In the genomic region with DNA sequence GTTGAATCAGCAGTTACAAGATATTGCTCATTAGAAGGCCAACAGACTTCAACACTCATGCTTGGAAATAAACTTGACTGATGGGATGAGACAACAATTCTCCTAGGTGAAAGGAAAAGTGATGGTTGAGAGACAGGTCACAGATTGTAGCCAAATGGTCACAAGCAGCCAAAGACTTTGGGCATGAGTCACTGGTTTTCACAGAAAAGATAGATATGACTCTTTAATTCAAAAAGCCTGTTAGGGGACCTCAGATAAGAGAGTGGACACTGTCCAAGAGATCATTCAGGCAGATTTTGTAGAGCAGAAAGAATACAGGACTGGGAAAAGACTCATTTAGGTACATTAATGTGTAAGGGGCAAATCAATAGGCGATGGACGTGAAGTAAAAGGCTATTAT, we compare ENCODE assay signal across 1 cellular context.
TF ChIP-seq lines count a peak whose summit lies in the region.

No MANE protein-coding gene starts in this region.

TF ChIP-seq in K562, 482 proteins besides CTCF, POLR2A, EP300 and RAD21 (continued from another document):
- TF ChIP-seq, protein P1, sequence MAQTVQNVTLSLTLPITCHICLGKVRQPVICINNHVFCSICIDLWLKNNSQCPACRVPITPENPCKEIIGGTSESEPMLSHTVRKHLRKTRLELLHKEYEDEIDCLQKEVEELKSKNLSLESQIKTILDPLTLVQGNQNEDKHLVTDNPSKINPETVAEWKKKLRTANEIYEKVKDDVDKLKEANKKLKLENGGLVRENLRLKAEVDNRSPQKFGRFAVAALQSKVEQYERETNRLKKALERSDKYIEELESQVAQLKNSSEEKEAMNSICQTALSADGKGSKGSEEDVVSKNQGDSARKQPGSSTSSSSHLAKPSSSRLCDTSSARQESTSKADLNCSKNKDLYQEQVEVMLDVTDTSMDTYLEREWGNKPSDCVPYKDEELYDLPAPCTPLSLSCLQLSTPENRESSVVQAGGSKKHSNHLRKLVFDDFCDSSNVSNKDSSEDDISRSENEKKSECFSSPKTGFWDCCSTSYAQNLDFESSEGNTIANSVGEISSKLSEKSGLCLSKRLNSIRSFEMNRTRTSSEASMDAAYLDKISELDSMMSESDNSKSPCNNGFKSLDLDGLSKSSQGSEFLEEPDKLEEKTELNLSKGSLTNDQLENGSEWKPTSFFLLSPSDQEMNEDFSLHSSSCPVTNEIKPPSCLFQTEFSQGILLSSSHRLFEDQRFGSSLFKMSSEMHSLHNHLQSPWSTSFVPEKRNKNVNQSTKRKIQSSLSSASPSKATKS (CRISPR knock-in tag; IDR thresholded peaks at IDR 0.05), result no peak
- TF ChIP-seq NUFIP1 (IDR thresholded peaks at IDR 0.05; ENCODE audit: partially characterized antibody) (no peak), POLR2AphosphoS5 (IDR thresholded peaks at IDR 0.05; ENCODE audit: control insufficient read depth, insufficient read depth, low read depth, low read length) (no peak), ARNT (IDR thresholded peaks at IDR 0.05) (no peak), DACH1 (IDR thresholded peaks at IDR 0.05; ENCODE audit: partially characterized antibody) (no peak), CCAR2 (IDR thresholded peaks at IDR 0.05; ENCODE audit: low read depth, low read length) (no peak), TBP (optimal IDR thresholded peaks at IDR 0.05; ENCODE audit: low read depth, low read length) (no peak), SNRNP70 (optimal IDR thresholded peaks at IDR 0.05; ENCODE audit: low read depth, low read length) (no peak), SOX6 (IDR thresholded peaks at IDR 0.05) (peak; percentile 71; the same call in 1 of the 2 replicates), SMAD3 (CRISPR knock-in tag; conservative IDR thresholded peaks at IDR 0.05) (no peak), ZNF445 (CRISPR knock-in tag; IDR thresholded peaks at IDR 0.05; ENCODE audit: low read depth) (no peak), ZNF184 (CRISPR knock-in tag; IDR thresholded peaks at IDR 0.05) (no peak), PTRF (tag; IDR thresholded peaks at IDR 0.05) (no peak), ZBTB1 (CRISPR knock-in tag; IDR thresholded peaks at IDR 0.05; ENCODE audit: borderline replicate concordance, low read depth) (no peak), ATF1 (CRISPR knock-in tag; IDR thresholded peaks at IDR 0.05) (no peak), ATF1 (tag; IDR thresholded peaks at IDR 0.05) (no peak), SRSF9 (IDR thresholded peaks at IDR 0.05; ENCODE audit: borderline replicate concordance, low read depth, low read length) (no peak), TCF3 (CRISPR knock-in tag; IDR thresholded peaks at IDR 0.05) (peak; percentile 54), HDAC6 (IDR thresholded peaks at IDR 0.05; ENCODE audit: low read depth, low read length) (no peak), XRCC3 (IDR thresholded peaks at IDR 0.05) (no peak), CBX1 (IDR thresholded peaks at IDR 0.05; ENCODE audit: low read depth) (no peak), ILF3 (IDR thresholded peaks at IDR 0.05; ENCODE audit: borderline replicate concordance) (no peak), MEF2D (tag; conservative IDR thresholded peaks at IDR 0.05; ENCODE audit: low read depth) (no peak), CBFA2T3 (IDR thresholded peaks at IDR 0.05) (peak; percentile 65), MTF1 (CRISPR knock-in tag; IDR thresholded peaks at IDR 0.05; ENCODE audit: borderline replicate concordance) (no peak), HOXB6 (CRISPR knock-in tag; IDR thresholded peaks at IDR 0.05; ENCODE audit: borderline replicate concordance) (no peak), ZNF263 (CRISPR knock-in tag; IDR thresholded peaks at IDR 0.05; ENCODE audit: borderline replicate concordance) (no peak), ATF7 (IDR thresholded peaks at IDR 0.05) (0 out of 2 replicates have a peak, but pooled peaks have one; percentile 14), MTA2 (IDR thresholded peaks at IDR 0.05; ENCODE audit: low read depth) (0 out of 2 replicates have a peak, but pooled peaks have one; percentile 9), ZNF282 (CRISPR knock-in tag; IDR thresholded peaks at IDR 0.05) (no peak), HLTF (IDR thresholded peaks at IDR 0.05) (no peak), CBX3 (IDR thresholded peaks at IDR 0.05; ENCODE audit: borderline replicate concordance in 1 of 2, low read length in 2 of 2) (no peak), CCNT2 (IDR thresholded peaks at IDR 0.05; ENCODE audit: borderline replicate concordance, extremely low read depth, insufficient read length, low read depth, low read length) (peak; percentile 15), ZKSCAN8 (CRISPR knock-in tag; IDR thresholded peaks at IDR 0.05) (no peak), TCF7L2 (IDR thresholded peaks at IDR 0.05; ENCODE audit: low read depth, low read length) (no peak), CTBP1 (IDR thresholded peaks at IDR 0.05; ENCODE audit: borderline replicate concordance) (peak; percentile 77; the same call in 1 of the 2 replicates), NFE2 (IDR thresholded peaks at IDR 0.05; ENCODE audit: low read depth) (peak; percentile 32; the same call in 1 of the 2 replicates), CHD2 (IDR thresholded peaks at IDR 0.05; ENCODE audit: low read depth, low read length) (no peak), OTX1 (CRISPR knock-in tag; IDR thresholded peaks at IDR 0.05) (no peak), SP2 (IDR thresholded peaks at IDR 0.05; ENCODE audit: extremely low read depth, low read depth, low read length, poor library complexity, severe bottlenecking) (no peak), ZNF444 (CRISPR knock-in tag; IDR thresholded peaks at IDR 0.05) (no peak), GATA2 (CRISPR knock-in tag; IDR thresholded peaks at IDR 0.05) (0 out of 2 replicates have a peak, but pooled peaks have one; percentile 25), XRCC4 (IDR thresholded peaks at IDR 0.05; ENCODE audit: extremely low read depth, insufficient read depth, insufficient read length) (no peak), FOS (IDR thresholded peaks at IDR 0.05; ENCODE audit: extremely low read depth, insufficient read length) (peak; percentile 18), ETS2 (tag; IDR thresholded peaks at IDR 0.05; ENCODE audit: borderline replicate concordance, poor library complexity, severe bottlenecking) (no peak), ZNF696 (CRISPR knock-in tag; conservative IDR thresholded peaks at IDR 0.05) (no peak), ZEB2 (IDR thresholded peaks at IDR 0.05) (peak; percentile 65; the same call in 1 of the 2 replicates), HNRNPLL (IDR thresholded peaks at IDR 0.05; ENCODE audit: low read depth, low read length, poor library complexity, severe bottlenecking) (no peak)
- TF ChIP-seq, protein P2, sequence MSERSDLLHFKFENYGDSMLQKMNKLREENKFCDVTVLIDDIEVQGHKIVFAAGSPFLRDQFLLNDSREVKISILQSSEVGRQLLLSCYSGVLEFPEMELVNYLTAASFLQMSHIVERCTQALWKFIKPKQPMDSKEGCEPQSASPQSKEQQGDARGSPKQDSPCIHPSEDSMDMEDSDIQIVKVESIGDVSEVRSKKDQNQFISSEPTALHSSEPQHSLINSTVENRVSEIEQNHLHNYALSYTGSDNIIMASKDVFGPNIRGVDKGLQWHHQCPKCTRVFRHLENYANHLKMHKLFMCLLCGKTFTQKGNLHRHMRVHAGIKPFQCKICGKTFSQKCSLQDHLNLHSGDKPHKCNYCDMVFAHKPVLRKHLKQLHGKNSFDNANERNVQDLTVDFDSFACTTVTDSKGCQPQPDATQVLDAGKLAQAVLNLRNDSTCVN (CRISPR knock-in tag; IDR thresholded peaks at IDR 0.05), result no peak
- TF ChIP-seq, protein P3, sequence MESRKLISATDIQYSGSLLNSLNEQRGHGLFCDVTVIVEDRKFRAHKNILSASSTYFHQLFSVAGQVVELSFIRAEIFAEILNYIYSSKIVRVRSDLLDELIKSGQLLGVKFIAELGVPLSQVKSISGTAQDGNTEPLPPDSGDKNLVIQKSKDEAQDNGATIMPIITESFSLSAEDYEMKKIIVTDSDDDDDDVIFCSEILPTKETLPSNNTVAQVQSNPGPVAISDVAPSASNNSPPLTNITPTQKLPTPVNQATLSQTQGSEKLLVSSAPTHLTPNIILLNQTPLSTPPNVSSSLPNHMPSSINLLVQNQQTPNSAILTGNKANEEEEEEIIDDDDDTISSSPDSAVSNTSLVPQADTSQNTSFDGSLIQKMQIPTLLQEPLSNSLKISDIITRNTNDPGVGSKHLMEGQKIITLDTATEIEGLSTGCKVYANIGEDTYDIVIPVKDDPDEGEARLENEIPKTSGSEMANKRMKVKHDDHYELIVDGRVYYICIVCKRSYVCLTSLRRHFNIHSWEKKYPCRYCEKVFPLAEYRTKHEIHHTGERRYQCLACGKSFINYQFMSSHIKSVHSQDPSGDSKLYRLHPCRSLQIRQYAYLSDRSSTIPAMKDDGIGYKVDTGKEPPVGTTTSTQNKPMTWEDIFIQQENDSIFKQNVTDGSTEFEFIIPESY (CRISPR knock-in tag; IDR thresholded peaks at IDR 0.05), result no peak
- TF ChIP-seq, protein P4, sequence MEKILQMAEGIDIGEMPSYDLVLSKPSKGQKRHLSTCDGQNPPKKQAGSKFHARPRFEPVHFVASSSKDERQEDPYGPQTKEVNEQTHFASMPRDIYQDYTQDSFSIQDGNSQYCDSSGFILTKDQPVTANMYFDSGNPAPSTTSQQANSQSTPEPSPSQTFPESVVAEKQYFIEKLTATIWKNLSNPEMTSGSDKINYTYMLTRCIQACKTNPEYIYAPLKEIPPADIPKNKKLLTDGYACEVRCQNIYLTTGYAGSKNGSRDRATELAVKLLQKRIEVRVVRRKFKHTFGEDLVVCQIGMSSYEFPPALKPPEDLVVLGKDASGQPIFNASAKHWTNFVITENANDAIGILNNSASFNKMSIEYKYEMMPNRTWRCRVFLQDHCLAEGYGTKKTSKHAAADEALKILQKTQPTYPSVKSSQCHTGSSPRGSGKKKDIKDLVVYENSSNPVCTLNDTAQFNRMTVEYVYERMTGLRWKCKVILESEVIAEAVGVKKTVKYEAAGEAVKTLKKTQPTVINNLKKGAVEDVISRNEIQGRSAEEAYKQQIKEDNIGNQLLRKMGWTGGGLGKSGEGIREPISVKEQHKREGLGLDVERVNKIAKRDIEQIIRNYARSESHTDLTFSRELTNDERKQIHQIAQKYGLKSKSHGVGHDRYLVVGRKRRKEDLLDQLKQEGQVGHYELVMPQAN (IDR thresholded peaks at IDR 0.05; ENCODE audit: borderline replicate concordance), result no peak
- TF ChIP-seq, protein P5, sequence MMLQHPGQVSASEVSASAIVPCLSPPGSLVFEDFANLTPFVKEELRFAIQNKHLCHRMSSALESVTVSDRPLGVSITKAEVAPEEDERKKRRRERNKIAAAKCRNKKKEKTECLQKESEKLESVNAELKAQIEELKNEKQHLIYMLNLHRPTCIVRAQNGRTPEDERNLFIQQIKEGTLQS (IDR thresholded peaks at IDR 0.05), result peak; percentile 70; the same call in 1 of the 2 replicates
- TF ChIP-seq, protein P5 (CRISPR knock-in tag; conservative IDR thresholded peaks at IDR 0.05), result no peak
- TF ChIP-seq, protein P6, sequence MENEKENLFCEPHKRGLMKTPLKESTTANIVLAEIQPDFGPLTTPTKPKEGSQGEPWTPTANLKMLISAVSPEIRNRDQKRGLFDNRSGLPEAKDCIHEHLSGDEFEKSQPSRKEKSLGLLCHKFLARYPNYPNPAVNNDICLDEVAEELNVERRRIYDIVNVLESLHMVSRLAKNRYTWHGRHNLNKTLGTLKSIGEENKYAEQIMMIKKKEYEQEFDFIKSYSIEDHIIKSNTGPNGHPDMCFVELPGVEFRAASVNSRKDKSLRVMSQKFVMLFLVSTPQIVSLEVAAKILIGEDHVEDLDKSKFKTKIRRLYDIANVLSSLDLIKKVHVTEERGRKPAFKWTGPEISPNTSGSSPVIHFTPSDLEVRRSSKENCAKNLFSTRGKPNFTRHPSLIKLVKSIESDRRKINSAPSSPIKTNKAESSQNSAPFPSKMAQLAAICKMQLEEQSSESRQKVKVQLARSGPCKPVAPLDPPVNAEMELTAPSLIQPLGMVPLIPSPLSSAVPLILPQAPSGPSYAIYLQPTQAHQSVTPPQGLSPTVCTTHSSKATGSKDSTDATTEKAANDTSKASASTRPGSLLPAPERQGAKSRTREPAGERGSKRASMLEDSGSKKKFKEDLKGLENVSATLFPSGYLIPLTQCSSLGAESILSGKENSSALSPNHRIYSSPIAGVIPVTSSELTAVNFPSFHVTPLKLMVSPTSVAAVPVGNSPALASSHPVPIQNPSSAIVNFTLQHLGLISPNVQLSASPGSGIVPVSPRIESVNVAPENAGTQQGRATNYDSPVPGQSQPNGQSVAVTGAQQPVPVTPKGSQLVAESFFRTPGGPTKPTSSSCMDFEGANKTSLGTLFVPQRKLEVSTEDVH (IDR thresholded peaks at IDR 0.05; ENCODE audit: low read depth, partially characterized antibody), result no peak
- TF ChIP-seq, protein P7, sequence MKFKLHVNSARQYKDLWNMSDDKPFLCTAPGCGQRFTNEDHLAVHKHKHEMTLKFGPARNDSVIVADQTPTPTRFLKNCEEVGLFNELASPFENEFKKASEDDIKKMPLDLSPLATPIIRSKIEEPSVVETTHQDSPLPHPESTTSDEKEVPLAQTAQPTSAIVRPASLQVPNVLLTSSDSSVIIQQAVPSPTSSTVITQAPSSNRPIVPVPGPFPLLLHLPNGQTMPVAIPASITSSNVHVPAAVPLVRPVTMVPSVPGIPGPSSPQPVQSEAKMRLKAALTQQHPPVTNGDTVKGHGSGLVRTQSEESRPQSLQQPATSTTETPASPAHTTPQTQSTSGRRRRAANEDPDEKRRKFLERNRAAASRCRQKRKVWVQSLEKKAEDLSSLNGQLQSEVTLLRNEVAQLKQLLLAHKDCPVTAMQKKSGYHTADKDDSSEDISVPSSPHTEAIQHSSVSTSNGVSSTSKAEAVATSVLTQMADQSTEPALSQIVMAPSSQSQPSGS (CRISPR knock-in tag; IDR thresholded peaks at IDR 0.05), result no peak
- TF ChIP-seq, protein P8, sequence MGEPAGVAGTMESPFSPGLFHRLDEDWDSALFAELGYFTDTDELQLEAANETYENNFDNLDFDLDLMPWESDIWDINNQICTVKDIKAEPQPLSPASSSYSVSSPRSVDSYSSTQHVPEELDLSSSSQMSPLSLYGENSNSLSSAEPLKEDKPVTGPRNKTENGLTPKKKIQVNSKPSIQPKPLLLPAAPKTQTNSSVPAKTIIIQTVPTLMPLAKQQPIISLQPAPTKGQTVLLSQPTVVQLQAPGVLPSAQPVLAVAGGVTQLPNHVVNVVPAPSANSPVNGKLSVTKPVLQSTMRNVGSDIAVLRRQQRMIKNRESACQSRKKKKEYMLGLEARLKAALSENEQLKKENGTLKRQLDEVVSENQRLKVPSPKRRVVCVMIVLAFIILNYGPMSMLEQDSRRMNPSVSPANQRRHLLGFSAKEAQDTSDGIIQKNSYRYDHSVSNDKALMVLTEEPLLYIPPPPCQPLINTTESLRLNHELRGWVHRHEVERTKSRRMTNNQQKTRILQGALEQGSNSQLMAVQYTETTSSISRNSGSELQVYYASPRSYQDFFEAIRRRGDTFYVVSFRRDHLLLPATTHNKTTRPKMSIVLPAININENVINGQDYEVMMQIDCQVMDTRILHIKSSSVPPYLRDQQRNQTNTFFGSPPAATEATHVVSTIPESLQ (CRISPR knock-in tag; IDR thresholded peaks at IDR 0.05), result no peak
